Comparison of ENCODE assay signal across 9 cellular contexts in genomic region chr17:50177983-50178834, GRCh38. TPM values are rescaled to one million over a fixed set of nuclear protein-coding genes. Genes with fewer than 3 reads are reported as not detected.
A peak's percentile ranks its signal among the peaks of the same experiment; 100 is the strongest.
DNase-seq lines count a peak whose midpoint lies in the region; ATAC-seq and TF ChIP-seq lines count a peak whose summit lies in the region.
"Had no signal": no experiment of that assay in that cellular context is flagged by ENCODE, and none has a peak within 500 bp of the region (broad histone marks: within the 10 kb centered on the region; RNA-seq: fewer than 3 reads in every experiment).

No MANE protein-coding gene starts in this region.

- peak overlapping the region; percentile 92 for H3K27ac Mint-ChIP-seq in neural progenitor cell

- H3K27me3 ChIP-seq in OCI-LY3 (ENCODE audit: low read depth, low read length) (no peaks in the 10 kb centered on the region), neural progenitor cell (no peaks in the 10 kb centered on the region), vagina (no peaks in the 10 kb centered on the region)

- H3K4me3 ChIP-seq in OCI-LY3 (ENCODE audit: low read length) (peak overlapping the region; percentile 75), foreskin fibroblast (ENCODE audit: low read depth in 1 of 2, low read length in 2 of 2) (peak overlapping the region in 1 of 2 donors; percentile 13), neural progenitor cell (no peak overlapping the region), vagina (peak overlapping the region in 1 of 2 donors; percentile 33)

- no peak for TF ChIP-seq POLR2A in vagina (IDR thresholded peaks at IDR 0.05)

- H3K36me3 ChIP-seq in ES-I3 (ENCODE audit: insufficient read depth, low read length) (no peaks in the 10 kb centered on the region), OCI-LY3 (replicated peaks; ENCODE audit: low read depth, low read length) (no peaks in the 10 kb centered on the region), neural progenitor cell (no peaks in the 10 kb centered on the region), vagina (no peaks in the 10 kb centered on the region)

- intact Hi-C loops in vagina (cut with DNase I): no loop called here

- H3K4me3 Mint-ChIP-seq in neural progenitor cell: no peak overlapping the region

- H3K4me2 ChIP-seq in OCI-LY3 (ENCODE audit: low read length) (peak overlapping the region; percentile 88), neural progenitor cell (peak overlapping the region; percentile 42)

- peaks cover 9% of the 10 kb centered on the region for H3K4me1 ChIP-seq in ES-I3 (ENCODE audit: insufficient read depth, low read length)
- peaks cover 16% of the 10 kb centered on the region for H3K4me1 ChIP-seq in OCI-LY3 (ENCODE audit: low read length)
- peaks cover 12% of the 10 kb centered on the region for H3K4me1 ChIP-seq in neural progenitor cell
- peaks cover 57% of the 10 kb centered on the region for H3K4me1 ChIP-seq in vagina

- ATAC-seq in HG03039 (IDR thresholded peaks at IDR 0.05; ENCODE audit: unreplicated experiment): peak; percentile 44

- H3K27me3 Mint-ChIP-seq in neural progenitor cell (ENCODE audit: insufficient read depth, low read depth): peaks cover 9% of the 10 kb centered on the region

- H4K20me1 ChIP-seq in OCI-LY3 (ENCODE audit: insufficient read depth, low read length) (no peaks in the 10 kb centered on the region), neural progenitor cell (ENCODE audit: low read depth) (no peaks in the 10 kb centered on the region)

- no peaks in the 10 kb centered on the region for H3K9me3 Mint-ChIP-seq in neural progenitor cell

- H3K79me2 ChIP-seq in OCI-LY3 (ENCODE audit: low read length) (no peaks in the 10 kb centered on the region), neural progenitor cell (ENCODE audit: low read depth) (no peaks in the 10 kb centered on the region)

- peaks cover 20% of the 10 kb centered on the region for H3F3A ChIP-seq in neural progenitor cell (ENCODE audit: low read depth)

- peak; percentile 83 for TF ChIP-seq CTCF in OCI-LY3 (IDR thresholded peaks at IDR 0.05; ENCODE audit: low read depth, low read length)
- TF ChIP-seq CTCF in foreskin fibroblast (IDR thresholded peaks at IDR 0.05; ENCODE audit: low read depth, low read length): peak; percentile 52
- TF ChIP-seq CTCF in neural progenitor cell (IDR thresholded peaks at IDR 0.05): peak; percentile 55
- TF ChIP-seq CTCF in vagina (IDR thresholded peaks at IDR 0.05): peak in 1 of 3 experiments; percentile 18

- peaks cover 43% of the 10 kb centered on the region for H3K4me1 Mint-ChIP-seq in neural progenitor cell

- H2AFZ ChIP-seq in OCI-LY3 (ENCODE audit: low read depth, low read length) (peak overlapping the region; percentile 88), neural progenitor cell (replicated peaks) (peak overlapping the region; percentile 34)

- DNase-seq in activated effector memory CD4-positive, alpha-beta T cell treated with anti-CD3 and anti-CD28 coated beads, Interleukin-2, amount 50 U/mL, for 16 hours: peak; percentile 77
- peak; percentile 98 for DNase-seq in foreskin fibroblast
- DNase-seq in neural progenitor cell (ENCODE audit: low spot score): peak; percentile 76
- no peak for DNase-seq in vagina (ENCODE audit: extremely low spot score in 2 of 2)
- no peak for DNase-seq in GF-D8 (lab: John Stamatoyannopoulos, UW)

- H3K9ac ChIP-seq in ES-I3 (ENCODE audit: low read depth, low read length) (peak overlapping the region; percentile 15; the same call in 1 of the 2 replicates), OCI-LY3 (ENCODE audit: low read length) (peak overlapping the region; percentile 64), neural progenitor cell (no peak overlapping the region)

- H3K36me3 Mint-ChIP-seq in neural progenitor cell: no peaks in the 10 kb centered on the region

- H3K9me3 ChIP-seq in ES-I3 (ENCODE audit: control insufficient read depth, insufficient read depth, low read length): no peaks in the 10 kb centered on the region
- H3K9me3 ChIP-seq in OCI-LY3 (ENCODE audit: insufficient read depth, low read length): no peaks in the 10 kb centered on the region
- H3K9me3 ChIP-seq in neural progenitor cell (ENCODE audit: low read depth): no peaks in the 10 kb centered on the region
- H3K9me3 ChIP-seq in vagina: no peaks in the 10 kb centered on the region

- H3K27ac ChIP-seq in OCI-LY3 (ENCODE audit: low read length): no peak overlapping the region
- H3K27ac ChIP-seq in neural progenitor cell: no peak overlapping the region
- H3K27ac ChIP-seq in vagina: peak overlapping the region; percentile 97

RNA-seq across cellular contexts. Expression of gene SGCA, which starts 12.4 kb away (rescaled TPM):
- total RNA-seq in neural progenitor cell (ENCODE audit: low replicate concordance): 1.5 TPM in 1 of 2 replicates, not detected in the other
- total RNA-seq in vagina: 2.2 TPM
- total RNA-seq: glomerular endothelial cell had no signal

RNA-seq across cellular contexts. Expression of gene COL1A1, which starts 23.2 kb away (rescaled TPM):
- total RNA-seq in neural progenitor cell (ENCODE audit: low replicate concordance): 1.1 and 4.2 TPM in 2 replicates
- 171 TPM for total RNA-seq in vagina

RNA-seq across cellular contexts. Expression of gene PPP1R9B, which starts 27.7 kb away (rescaled TPM):
- 12.0 and 31.4 TPM in 2 replicates for total RNA-seq in neural progenitor cell (ENCODE audit: low replicate concordance)
- 37.6 TPM for total RNA-seq in vagina

RNA-seq across cellular contexts. Expression of gene SAMD14, which starts 48.2 kb away (rescaled TPM):
- total RNA-seq in neural progenitor cell (ENCODE audit: low replicate concordance) (8.7 and 27.9 TPM in 2 replicates), vagina (4.4 TPM)

Comparison
In these comparisons a context has a peak if more than half of its experiments do, and no peak if none do; other contexts are left out.
1. DNase-seq: peak in activated effector memory CD4-positive, alpha-beta T cell treated with anti-CD3 and anti-CD28 coated beads, Interleukin-2, amount 50 U/mL, for 16 hours (single experiment), foreskin fibroblast (2 of 2) and neural progenitor cell (single experiment); none in vagina (0 of 2) and GF-D8 (single experiment).
2. RNA of gene COL1A1, which starts 23.2 kb away (total RNA-seq): 171 TPM in vagina (single experiment); 1.1 to 4.2 TPM in neural progenitor cell; every median in the first group is over 10 times any median in the second.